Comparison of ENCODE assay signal across 11 cellular contexts in the genomic region with DNA sequence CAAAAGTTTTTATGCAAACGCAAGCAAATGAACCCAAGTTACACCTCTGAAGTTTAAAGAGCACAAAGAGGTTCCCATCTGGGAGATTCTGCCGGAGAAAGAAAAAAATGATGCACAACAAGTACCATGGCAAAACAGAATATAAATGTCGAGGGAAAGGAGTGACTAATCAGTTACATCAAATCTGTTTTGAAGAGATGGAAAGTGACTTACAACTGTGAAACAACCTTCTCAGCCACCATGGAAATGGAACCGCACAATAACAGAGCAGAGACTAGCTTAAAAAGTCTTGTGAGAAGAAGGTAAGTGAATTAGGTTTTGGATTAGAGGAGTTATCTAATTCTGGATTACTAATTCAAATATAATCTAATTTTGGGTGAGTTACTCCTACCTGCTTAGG. TPM values are rescaled to one million over a fixed set of nuclear protein-coding genes. Genes with fewer than 3 reads are reported as not detected.
DNase-seq lines count a peak whose midpoint lies in the region; ATAC-seq, FAIRE-seq and TF ChIP-seq lines count a peak whose summit lies in the region.
"Had no signal": no experiment of that assay in that cellular context is flagged by ENCODE, and none has a peak within 500 bp of the region (broad histone marks: within the 10 kb centered on the region; RNA-seq: fewer than 3 reads in every experiment).

No MANE protein-coding gene starts in this region.

- H2AFZ ChIP-seq in Karpas-422 (ENCODE audit: low read length) = no peak overlapping the region
- H2AFZ ChIP-seq in astrocyte (ENCODE audit: low read depth, low read length) = no peak overlapping the region

- CTCF ChIA-PET in Calu3 (lab: Charles Lee) = no interaction called here
- CTCF ChIA-PET in naive thymus-derived CD4-positive, alpha-beta T cell (lab: Charles Lee) = no interaction called here

- peak overlapping the region; percentile 93 for H3K9ac ChIP-seq in Karpas-422 (ENCODE audit: low read length)
- H3K9ac ChIP-seq in astrocyte (ENCODE audit: low read length) = peak overlapping the region; percentile 94

- H3K27ac Mint-ChIP-seq in Calu3 (ENCODE audit: unreplicated experiment) (peak overlapping the region; percentile 90), astrocyte (ENCODE audit: unreplicated experiment) (no peak overlapping the region)
- H3K27ac Mint-ChIP-seq in naive thymus-derived CD4-positive, alpha-beta T cell = peak overlapping the region in 4 of 9 donors; percentile 10 to 99 (median 72)

- H3K79me2 ChIP-seq in Karpas-422 (ENCODE audit: low read length) (peaks cover 69% of the 10 kb centered on the region), astrocyte (ENCODE audit: insufficient read depth, low read length) (peaks cover 62% of the 10 kb centered on the region)

- ATAC-seq in naive thymus-derived CD4-positive, alpha-beta T cell = no peak
- no peak for ATAC-seq in GM21619 (IDR thresholded peaks at IDR 0.05; ENCODE audit: unreplicated experiment)

- H3K9me3 Mint-ChIP-seq in Calu3 (ENCODE audit: low read depth, unreplicated experiment) (no peaks in the 10 kb centered on the region), astrocyte (ENCODE audit: unreplicated experiment) (no peaks in the 10 kb centered on the region)
- H3K9me3 Mint-ChIP-seq in naive thymus-derived CD4-positive, alpha-beta T cell = no peaks in the 10 kb centered on the region

- intact Hi-C loops in Calu3 (cut with micrococcal nuclease; ENCODE audit: unreplicated experiment) (no loop called here), thyroid gland (cut with DNase I) (no loop called here), posterior cingulate gyrus (cut with DNase I) (no loop called here)
- intact Hi-C loops in naive thymus-derived CD4-positive, alpha-beta T cell (cut with micrococcal nuclease) = no loop called here

- H4K20me1 ChIP-seq in Karpas-422 (ENCODE audit: insufficient read depth, low read depth, low read length) = peaks cover 10% of the 10 kb centered on the region
- H4K20me1 ChIP-seq in astrocyte (ENCODE audit: insufficient read depth, low read length) = peaks cover 23% of the 10 kb centered on the region

- H3K4me3 ChIP-seq in Karpas-422 (ENCODE audit: low read length) = peak overlapping the region; percentile 94
- peak overlapping the region; percentile 91 for H3K4me3 ChIP-seq in astrocyte (ENCODE audit: insufficient read depth, low read depth, low read length)
- peak overlapping the region; percentile 89 for H3K4me3 ChIP-seq in naive thymus-derived CD4-positive, alpha-beta T cell (ENCODE audit: low read length)
- H3K4me3 ChIP-seq in thyroid gland (replicated peaks in 1 of 3) = no peak overlapping the region

- no peak for TF ChIP-seq POLR2A in thyroid gland (IDR thresholded peaks at IDR 0.05)

- H3K27me3 Mint-ChIP-seq in Calu3 (ENCODE audit: unreplicated experiment) (no peaks in the 10 kb centered on the region), astrocyte (ENCODE audit: low read depth, unreplicated experiment) (no peaks in the 10 kb centered on the region)
- H3K27me3 Mint-ChIP-seq in naive thymus-derived CD4-positive, alpha-beta T cell = peaks cover 0 to 3% (median 0%) of the 10 kb centered on the region in 5 donors

- peak overlapping the region; percentile 93 for H3K4me3 Mint-ChIP-seq in Calu3 (ENCODE audit: low read depth, unreplicated experiment)
- peak overlapping the region; percentile 92 for H3K4me3 Mint-ChIP-seq in astrocyte (ENCODE audit: unreplicated experiment)
- H3K4me3 Mint-ChIP-seq in naive thymus-derived CD4-positive, alpha-beta T cell = peak overlapping the region; percentile 22 to 97 (median 93)

- POLR2A ChIA-PET in naive thymus-derived CD4-positive, alpha-beta T cell (lab: Charles Lee) = interaction anchor here (1.1 kb wide), 1 partner anchor 10 kb away, joined by 3 read pairs; no protein-coding TSS in a partner anchor

- H3K4me1 ChIP-seq in Karpas-422 (ENCODE audit: low read length) = peaks cover 28% of the 10 kb centered on the region
- H3K4me1 ChIP-seq in astrocyte (ENCODE audit: insufficient read depth, low read length) = peaks cover 5% of the 10 kb centered on the region
- H3K4me1 ChIP-seq in naive thymus-derived CD4-positive, alpha-beta T cell (ENCODE audit: control insufficient read depth in 2 of 2, insufficient read depth in 2 of 2, low read length in 2 of 2) = peaks cover 22 to 26% of the 10 kb centered on the region in 2 donors
- peaks cover 4 to 12% of the 10 kb centered on the region in 2 donors for H3K4me1 ChIP-seq in thyroid gland

- H3K36me3 ChIP-seq in Karpas-422 (ENCODE audit: insufficient read depth, low read length) (peaks cover 37% of the 10 kb centered on the region; the same call in 1 of the 2 replicates), astrocyte (ENCODE audit: insufficient read depth, low read length) (peaks cover 13% of the 10 kb centered on the region), thyroid gland (peaks cover 3 to 8% of the 10 kb centered on the region in 2 donors)
- H3K36me3 ChIP-seq in naive thymus-derived CD4-positive, alpha-beta T cell (ENCODE audit: control insufficient read depth in 2 of 3, insufficient read depth in 3 of 3, low read length in 3 of 3) = peaks cover 7 to 15% (median 8%) of the 10 kb centered on the region in 3 experiments

- TF ChIP-seq CTCF in Calu3 (IDR thresholded peaks at IDR 0.05; ENCODE audit: unreplicated experiment) (no peak), astrocyte (IDR thresholded peaks at IDR 0.05; ENCODE audit: insufficient read depth, low read depth, low read length) (no peak), thyroid gland (IDR thresholded peaks at IDR 0.05) (no peak)

- H3K9me3 ChIP-seq in Karpas-422 (ENCODE audit: low read length) (no peaks in the 10 kb centered on the region), astrocyte (ENCODE audit: insufficient read depth, low read depth, low read length) (no peaks in the 10 kb centered on the region), thyroid gland (no peaks in the 10 kb centered on the region)
- H3K9me3 ChIP-seq in naive thymus-derived CD4-positive, alpha-beta T cell (ENCODE audit: control insufficient read depth in 2 of 3, low read length in 3 of 3) = no peaks in the 10 kb centered on the region

- no peak for FAIRE-seq in astrocyte (lab: Jason Lieb, UNC)

- H3K27ac ChIP-seq in Karpas-422 (ENCODE audit: low read length) (peak overlapping the region; percentile 33), astrocyte (ENCODE audit: low read depth, low read length) (no peak overlapping the region), thyroid gland (no peak overlapping the region)
- H3K27ac ChIP-seq in naive thymus-derived CD4-positive, alpha-beta T cell (ENCODE audit: low read depth, low read length) = no peak overlapping the region

- no peaks in the 10 kb centered on the region for H3K9me2 ChIP-seq in Karpas-422 (replicated peaks; ENCODE audit: insufficient read depth, low read length)

- H3K27me3 ChIP-seq in Karpas-422 (ENCODE audit: low read length) (no peaks in the 10 kb centered on the region), astrocyte (ENCODE audit: insufficient read depth, low read length) (no peaks in the 10 kb centered on the region), thyroid gland (no peaks in the 10 kb centered on the region)
- H3K27me3 ChIP-seq in naive thymus-derived CD4-positive, alpha-beta T cell (ENCODE audit: control insufficient read depth in 2 of 2, insufficient read depth in 2 of 2, low read length in 2 of 2) = no peaks in the 10 kb centered on the region

- no peaks in the 10 kb centered on the region for H3K4me1 Mint-ChIP-seq in Calu3 (ENCODE audit: low read depth, unreplicated experiment)
- H3K4me1 Mint-ChIP-seq in astrocyte (ENCODE audit: low read depth, unreplicated experiment) = peaks cover 14% of the 10 kb centered on the region
- H3K4me1 Mint-ChIP-seq in naive thymus-derived CD4-positive, alpha-beta T cell = peaks cover 25 to 55% (median 52%) of the 10 kb centered on the region in 7 donors

- DNase-seq in Calu3 (no peak), Karpas-422 (no peak), astrocyte (ENCODE audit: low read depth) (no peak), thyroid gland (no peak), posterior cingulate gyrus (no peak), GM03348 (ENCODE audit: low spot score) (no peak)
- DNase-seq in naive thymus-derived CD4-positive, alpha-beta T cell = no peak
- DNase-seq: activated effector memory CD4-positive, alpha-beta T cell treated with anti-CD3 and anti-CD28 coated beads, Interleukin-2, amount 50 U/mL, for 16 hours; SHP77 treated with DMSO at 0.1 percent for 48 hours; stimulated activated naive CD4-positive, alpha-beta T cell had no signal

- 85 to 94% methylated on average over 4 of the region's 4 CpGs for WGBS in thyroid gland, 2 donors

- H3K36me3 Mint-ChIP-seq in Calu3 (ENCODE audit: insufficient read depth, unreplicated experiment) (peaks cover 57% of the 10 kb centered on the region), astrocyte (ENCODE audit: low read depth, unreplicated experiment) (peaks cover 2% of the 10 kb centered on the region)
- H3K36me3 Mint-ChIP-seq in naive thymus-derived CD4-positive, alpha-beta T cell = peaks cover 7 to 21% (median 17%) of the 10 kb centered on the region in 5 donors

- H3K4me2 ChIP-seq in Karpas-422 (ENCODE audit: low read depth, low read length, poor library complexity, severe bottlenecking) (peak overlapping the region; percentile 86), astrocyte (ENCODE audit: low read length) (peak overlapping the region; percentile 88)

- BruUV-seq in Calu3 (replicated peaks; lab: Mats Ljungman, UMichigan) = no TSS peak

RNA-seq across cellular contexts. Expression of gene HSPH1, which starts 2.4 kb away (rescaled TPM):
- total RNA-seq in Calu3 (2022) (186 and 216 TPM in 2 replicates), astrocyte (138 and 145 TPM in 2 replicates), thyroid gland (10 to 100 TPM; 38.3 to 56.3 (median 48.7) TPM)
- 66.3 and 116 TPM in 2 replicates for total RNA-seq in Karpas-422 (2014; rRNA removed; shearing (Covaris generic); ENCODE audit: low replicate concordance)
- total RNA-seq in naive thymus-derived CD4-positive, alpha-beta T cell = 100 to 1,000 TPM in 3 of 5 experiments, 10 to 100 TPM in 2; 65.5 to 154 (median 107) TPM
- polyA plus RNA-seq in naive thymus-derived CD4-positive, alpha-beta T cell = 10 to 100 TPM; 36.6 to 66.3 TPM

RNA-seq across cellular contexts. Expression of gene B3GLCT, which starts 40.5 kb away (rescaled TPM):
- total RNA-seq in Calu3 (2022) (5.1 and 5.8 TPM in 2 replicates), astrocyte (11.2 TPM in 2 replicates), thyroid gland (10 to 100 TPM; 10.8 to 14.0 (median 11.8) TPM)
- total RNA-seq in Karpas-422 (2014; rRNA removed; shearing (Covaris generic); ENCODE audit: low replicate concordance) = 0.32 and 1.1 TPM in 2 replicates
- 1 to 10 TPM; 3.7 to 4.6 (median 4.4) TPM for total RNA-seq in naive thymus-derived CD4-positive, alpha-beta T cell
- polyA plus RNA-seq in naive thymus-derived CD4-positive, alpha-beta T cell = 1 to 10 TPM; 4.9 to 5.3 TPM

Comparison
In these comparisons a context has a peak if more than half of its experiments do, and no peak if none do; other contexts are left out.
1. H3K4me3 ChIP-seq: peak in Karpas-422 (single experiment), astrocyte (single experiment) and naive thymus-derived CD4-positive, alpha-beta T cell (single experiment); none in thyroid gland (0 of 3).
2. Peak in every context shown above with its lines, with median percentiles within 50 percentile points of each other: H3K4me3 Mint-ChIP-seq.